ENCODE assay signal across 8 cellular contexts in the genomic region with DNA sequence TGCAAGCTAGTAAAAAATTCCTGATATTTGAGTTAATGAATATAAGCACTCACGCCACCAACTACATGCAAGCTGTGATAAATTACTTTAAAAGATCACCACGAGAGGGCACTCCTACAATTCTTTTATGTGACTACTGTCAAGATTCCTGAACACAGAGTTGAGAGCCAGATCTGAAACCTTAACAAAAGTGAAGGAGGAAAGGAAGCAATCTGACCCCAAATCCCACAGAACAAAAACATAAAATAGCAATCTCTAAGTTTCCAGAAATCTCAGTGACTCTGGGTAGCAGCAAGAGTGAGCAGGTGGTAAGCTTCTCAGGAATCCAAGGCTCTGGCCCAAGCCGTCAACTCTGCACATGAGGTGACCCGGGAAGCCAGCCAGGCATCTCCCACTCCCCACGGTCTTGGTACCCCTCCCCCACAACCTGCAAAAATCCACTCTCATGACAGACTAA. TPM values are rescaled to one million over a fixed set of nuclear protein-coding genes. Genes with fewer than 3 reads are reported as not detected.
DNase-seq lines count a peak whose midpoint lies in the region; ATAC-seq and TF ChIP-seq lines count a peak whose summit lies in the region.

No MANE protein-coding gene starts in this region.

- no peak overlapping the region for H3K4me3 ChIP-seq in epithelial cell of proximal tubule (ENCODE audit: low read depth, low read length)

- ATAC-seq in HG02852 (IDR thresholded peaks at IDR 0.05; ENCODE audit: unreplicated experiment), result no peak

- peak; percentile 67 for TF ChIP-seq CTCF in epithelial cell of proximal tubule (conservative IDR thresholded peaks at IDR 0.05; ENCODE audit: low read depth, low read length)

- DNase-seq in NCI-H1105 treated with DMSO at 0.1 percent for 48 hours (lab: John Stamatoyannopoulos, UW), result peak; percentile 41
- DNase-seq in NCI-H1105 (lab: John Stamatoyannopoulos, UW), result no peak
- peak; percentile 8 for DNase-seq in KG1 (lab: John Stamatoyannopoulos, UW)
- DNase-seq in SKM-1 (lab: John Stamatoyannopoulos, UW; ENCODE audit: unreplicated experiment), result peak; percentile 14
- DNase-seq in epithelial cell of proximal tubule (ENCODE audit: low read depth), result peak; percentile 25
- peak; percentile 22 for DNase-seq in mucosa of gallbladder (ENCODE audit: low spot score)
- no peak for DNase-seq in cortex of kidney (lab: John Stamatoyannopoulos, UW)

RNA-seq across cellular contexts. Expression of gene STAU1, which starts 55.1 kb away (rescaled TPM):
- total RNA-seq in epithelial cell of proximal tubule (58.6 and 76.0 TPM in 2 replicates), mucosa of gallbladder (111 TPM)

Comparison
In these comparisons a context has a peak if more than half of its experiments do, and no peak if none do; other contexts are left out.
1. DNase-seq: peak in NCI-H1105 treated with DMSO at 0.1 percent for 48 hours (single experiment), KG1 (single experiment), SKM-1 (single experiment), epithelial cell of proximal tubule (single experiment) and mucosa of gallbladder (single experiment); none in NCI-H1105 (single experiment) and cortex of kidney (single experiment).